Comparison of ENCODE assay signal across 31 cellular contexts in the genomic region with DNA sequence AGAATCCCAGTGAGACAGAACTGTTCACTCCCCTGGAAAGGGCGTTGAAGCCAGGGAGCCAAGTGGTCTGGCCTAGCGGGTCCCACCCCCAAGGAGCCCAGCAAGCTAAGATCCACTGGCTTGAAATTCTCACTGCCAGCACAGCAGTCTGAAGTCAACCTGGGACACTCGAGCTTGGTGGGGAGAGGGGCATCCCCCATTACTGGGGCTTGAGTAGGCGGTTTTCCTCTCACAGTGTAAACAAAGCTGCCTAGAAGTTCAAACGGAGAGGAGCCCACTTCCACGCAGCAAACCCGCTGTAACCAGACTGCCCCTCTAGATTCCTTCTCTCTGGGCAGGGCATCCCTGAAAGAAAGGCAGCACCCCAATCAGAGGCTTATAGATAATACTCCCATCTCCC.
"Had no signal": no experiment of that assay in that cellular context is flagged by ENCODE, and none has a peak within 500 bp of the region (broad histone marks: within the 10 kb centered on the region; RNA-seq: fewer than 3 reads in every experiment).

No MANE protein-coding gene starts in this region.

- H3K4me1 Mint-ChIP-seq: activated naive CD4-positive, alpha-beta T cell treated with anti-CD3 and anti-CD28 coated beads, Interleukin-2, amount 10 ng/mL, durations not matched to agents 7 days and 5 days; brain had no signal

- H3K36me3 Mint-ChIP-seq: brain had no signal

- H3K27ac Mint-ChIP-seq: activated B cell treated with CpG ODN at 0.5 μM for 24 hours; activated CD4-positive, alpha-beta memory T cell treated with anti-CD3 and anti-CD28 coated beads for 36 hours; activated CD4-positive, alpha-beta T cell treated with anti-CD3 and anti-CD28 coated beads, Interleukin-2, amount 10 ng/mL, durations not matched to agents 24 days and 14 days; activated naive CD4-positive, alpha-beta T cell treated with anti-CD3 and anti-CD28 coated beads, Interleukin-2, amount 10 ng/mL, durations not matched to agents 7 days and 5 days; activated naive CD4-positive, alpha-beta T cell treated with anti-CD3 and anti-CD28 coated beads, Interleukin-2, amount 50 U/mL, for 24 hours; activated naive CD8-positive, alpha-beta T cell; activated T-cell treated with anti-CD3 and anti-CD28 coated beads, Interleukin-2, amount 50 U/mL, for 72 hours; activated T-helper 1 cell treated with anti-CD3 and anti-CD28 coated beads, Interleukin-12 subunit alpha, Interleukin-12 subunit beta, Interleukin-2, Interleukin-4 antibody, amounts not matched to agents 30 ng/mL and 10 ng/mL and 1 ng/mL, durations not matched to agents 14 hours and 24 hours and 36 hours; activated T-helper 17 cell treated with anti-CD3 and anti-CD28 coated beads, Interleukin-2, amount 50 U/mL, for 72 hours; brain; T-helper 1 cell treated with Interleukin-12 subunit alpha and Interleukin-12 subunit beta and Interleukin-4 antibody, amounts not matched to agents 30 μg/mL and 1 μg/mL, for 36 hours; T-helper 2 cell treated with Interferon-gamma antibody and Interleukin-4, amounts not matched to agents 5 μg/mL and 100 μg/mL, for 36 hours had no signal

- ATAC-seq: activated T-cell treated with anti-CD3 and anti-CD28 coated beads, Interleukin-2, amount 50 U/mL, for 4 hours; activated T-cell treated with anti-CD3 and anti-CD28 coated beads, Interleukin-2, amount 50 U/mL, for 72 hours; activated T-helper 17 cell treated with anti-CD3 and anti-CD28 coated beads, Interleukin-2, amount 50 U/mL, for 72 hours had no signal

- H3K4me3 Mint-ChIP-seq: activated B cell treated with CpG ODN at 0.5 μM for 24 hours; activated CD4-positive, alpha-beta memory T cell treated with anti-CD3 and anti-CD28 coated beads for 36 hours; activated CD4-positive, alpha-beta T cell treated with anti-CD3 and anti-CD28 coated beads, Interleukin-2, amount 10 ng/mL, durations not matched to agents 24 days and 14 days; activated naive CD4-positive, alpha-beta T cell treated with anti-CD3 and anti-CD28 coated beads, Interleukin-2, amount 10 ng/mL, durations not matched to agents 7 days and 5 days; activated naive CD4-positive, alpha-beta T cell treated with anti-CD3 and anti-CD28 coated beads, Interleukin-2, amount 50 U/mL, for 24 hours; activated naive CD8-positive, alpha-beta T cell; activated T-cell treated with anti-CD3 and anti-CD28 coated beads, Interleukin-2, amount 50 U/mL, for 4 hours; activated T-cell treated with anti-CD3 and anti-CD28 coated beads, Interleukin-2, amount 50 U/mL, for 72 hours; activated T-helper 1 cell treated with anti-CD3 and anti-CD28 coated beads, Interleukin-12 subunit alpha, Interleukin-12 subunit beta, Interleukin-2, Interleukin-4 antibody, amounts not matched to agents 30 ng/mL and 10 ng/mL and 1 ng/mL, durations not matched to agents 14 hours and 24 hours and 36 hours; activated T-helper 17 cell treated with anti-CD3 and anti-CD28 coated beads, Interleukin-2, amount 50 U/mL, for 72 hours; brain; central memory CD8-positive, alpha-beta T cell; T-helper 1 cell treated with Interleukin-12 subunit alpha and Interleukin-12 subunit beta and Interleukin-4 antibody, amounts not matched to agents 30 μg/mL and 1 μg/mL, for 36 hours; T-helper 2 cell treated with Interferon-gamma antibody and Interleukin-4, amounts not matched to agents 5 μg/mL and 100 μg/mL, for 36 hours had no signal

- H3K27me3 Mint-ChIP-seq: activated B cell treated with CpG ODN at 0.5 μM for 24 hours; activated CD4-positive, alpha-beta memory T cell treated with anti-CD3 and anti-CD28 coated beads for 36 hours; activated CD4-positive, alpha-beta T cell treated with anti-CD3 and anti-CD28 coated beads, Interleukin-2, amount 10 ng/mL, durations not matched to agents 24 days and 14 days; activated naive CD4-positive, alpha-beta T cell treated with anti-CD3 and anti-CD28 coated beads, Interleukin-2, amount 10 ng/mL, durations not matched to agents 7 days and 5 days; activated naive CD4-positive, alpha-beta T cell treated with anti-CD3 and anti-CD28 coated beads, Interleukin-2, amount 50 U/mL, for 24 hours; activated naive CD8-positive, alpha-beta T cell; activated T-helper 17 cell treated with anti-CD3 and anti-CD28 coated beads, Interleukin-2, amount 50 U/mL, for 72 hours; central memory CD8-positive, alpha-beta T cell had no signal

- DNase-seq: activated B cell treated with CpG ODN at 0.5 μM for 24 hours; activated CD4-positive, alpha-beta memory T cell treated with anti-CD3 and anti-CD28 coated beads for 36 hours; activated CD4-positive, alpha-beta T cell treated with anti-CD3 and anti-CD28 coated beads for 4 hours; activated CD4-positive, alpha-beta T cell treated with anti-CD3 and anti-CD28 coated beads, Interleukin-2, amount 10 ng/mL, durations not matched to agents 24 days and 14 days; activated CD4-positive, alpha-beta T cell treated with anti-CD3 and anti-CD28 coated beads, Interleukin-2, amount 50 U/mL, for 1 hour; activated CD4-positive, alpha-beta T cell treated with anti-CD3 and anti-CD28 coated beads, Interleukin-2, amount 50 U/mL, for 4 hours; activated CD4-positive, CD25-positive, alpha-beta regulatory T cell treated with anti-CD3 and anti-CD28 coated beads, Interleukin-2, amount 50 U/mL, for 72 hours; activated CD8-positive, alpha-beta memory T cell treated with anti-CD3 and anti-CD28 coated beads, Interleukin-2, amount 50 U/mL, for 4 hours; activated effector memory CD4-positive, alpha-beta T cell treated with anti-CD3 and anti-CD28 coated beads, Interleukin-2, amount 50 U/mL, for 16 hours; activated gamma-delta T cell treated with Interleukin-2 at 50 U/mL for 16 hours; activated naive CD4-positive, alpha-beta T cell; activated naive CD4-positive, alpha-beta T cell treated with anti-CD3 and anti-CD28 coated beads, Interleukin-2, amount 10 ng/mL, durations not matched to agents 7 days and 5 days; activated T-cell treated with anti-CD3 and anti-CD28 coated beads for 4 hours; activated T-cell treated with anti-CD3 and anti-CD28 coated beads, Interleukin-2, amount 50 U/mL, for 1 hour; activated T-cell treated with anti-CD3 and anti-CD28 coated beads, Interleukin-2, amount 50 U/mL, for 4 hours; activated T-cell treated with anti-CD3 and anti-CD28 coated beads, Interleukin-2, amount 50 U/mL, for 72 hours; amygdala; anterior cingulate cortex; caudate nucleus; cerebellar nuclear complex; SW 1271; T-helper 2 cell; T-helper 9 cell had no signal
